ENCODE assay signal across 10 cellular contexts in the genomic region with DNA sequence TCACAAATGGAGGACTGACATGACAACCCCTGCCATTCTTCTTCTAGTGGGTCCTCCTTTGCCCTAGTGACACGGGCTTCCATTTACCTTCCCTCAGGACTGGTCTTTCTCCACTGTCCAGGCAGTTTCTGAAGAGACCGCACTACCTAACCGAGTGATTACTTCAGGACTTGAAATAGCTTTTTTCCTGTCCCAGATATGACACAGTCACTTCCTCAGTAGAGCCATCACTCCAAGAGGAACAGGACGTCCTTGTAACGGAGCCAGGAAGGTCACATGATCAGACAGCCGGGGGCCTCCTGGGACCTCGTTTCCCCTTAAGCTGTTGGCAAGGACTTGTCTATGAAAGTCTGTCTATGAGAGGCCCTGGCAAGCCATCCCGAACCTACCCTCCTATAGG.
DNase-seq lines count a peak whose midpoint lies in the region; ATAC-seq, FAIRE-seq and TF ChIP-seq lines count a peak whose summit lies in the region.
"Had no signal": no experiment of that assay in that cellular context is flagged by ENCODE, and none has a peak within 500 bp of the region (broad histone marks: within the 10 kb centered on the region; RNA-seq: fewer than 3 reads in every experiment).

No MANE protein-coding gene starts in this region.

- no peaks in the 10 kb centered on the region for H3K79me2 ChIP-seq in Karpas-422 (ENCODE audit: low read length)
- no peaks in the 10 kb centered on the region for H3K79me2 ChIP-seq in K562 (ENCODE audit: control insufficient read depth, insufficient read depth, low read length)
- no peaks in the 10 kb centered on the region for H3K79me2 ChIP-seq in GM23248 (ENCODE audit: insufficient read depth)

- in situ Hi-C loops in K562 (cut with MboI) (no loop called here), GM23248 (cut with MboI) (no loop called here)

- H3K4me3 ChIP-seq in Karpas-422 (ENCODE audit: low read length) (no peak overlapping the region), K562 (no peak overlapping the region), skin epidermis (no peak overlapping the region), GM23248 (no peak overlapping the region)

- peaks cover 39% of the 10 kb centered on the region for H3F3A ChIP-seq in GM23248 (ENCODE audit: insufficient read depth)

- no peak for TF ChIP-seq CTCF in K562 (IDR thresholded peaks at IDR 0.05 in 2 of 3, conservative IDR thresholded peaks at IDR 0.05 in 1 of 3; ENCODE audit: insufficient read depth in 2 of 3, low read depth in 1 of 3, low read length in 3 of 3)

- H3K4me2 ChIP-seq in Karpas-422 (ENCODE audit: low read depth, low read length, poor library complexity, severe bottlenecking), result no peak overlapping the region
- peak overlapping the region; percentile 46 for H3K4me2 ChIP-seq in K562 (ENCODE audit: insufficient read depth, low read length)
- no peak overlapping the region for H3K4me2 ChIP-seq in GM23248 (ENCODE audit: unreplicated experiment)

- no TSS peak for BruUV-seq in K562 (replicated peaks; lab: Mats Ljungman, UMichigan)

- TF ChIP-seq POLR2A in K562 (conservative IDR thresholded peaks at IDR 0.05), result no peak
- TF ChIP-seq POLR2A in H54 (IDR thresholded peaks at IDR 0.05; ENCODE audit: low read depth, low read length), result no peak

- H3K9me3 ChIP-seq in Karpas-422 (ENCODE audit: low read length) (no peaks in the 10 kb centered on the region), K562 (replicated peaks; ENCODE audit: control insufficient read depth, insufficient read depth, low read depth, low read length) (no peaks in the 10 kb centered on the region), GM23248 (ENCODE audit: low read depth) (no peaks in the 10 kb centered on the region)

- H3K4me1 ChIP-seq in Karpas-422 (ENCODE audit: low read length) (peaks cover 6% of the 10 kb centered on the region; the same call in 1 of the 2 replicates), K562 (replicated peaks in 1 of 2; ENCODE audit: control insufficient read depth in 2 of 2, insufficient read depth in 2 of 2, low read length in 2 of 2) (peaks cover 0 to 3% of the 10 kb centered on the region in 2 experiments; a peak in 2 of 5 replicates), GM23248 (ENCODE audit: insufficient read depth) (peaks cover 33% of the 10 kb centered on the region)

- H3K36me3 ChIP-seq in Karpas-422 (ENCODE audit: insufficient read depth, low read length) (no peaks in the 10 kb centered on the region), K562 (ENCODE audit: control insufficient read depth, insufficient read depth, low read length) (no peaks in the 10 kb centered on the region), GM23248 (ENCODE audit: low read depth) (no peaks in the 10 kb centered on the region)

- H4K20me1 ChIP-seq in Karpas-422 (ENCODE audit: insufficient read depth, low read depth, low read length) (no peaks in the 10 kb centered on the region), K562 (replicated peaks; ENCODE audit: control insufficient read depth, insufficient read depth, low read length) (no peaks in the 10 kb centered on the region), GM23248 (ENCODE audit: insufficient read depth) (no peaks in the 10 kb centered on the region)

- no peaks in the 10 kb centered on the region for H3K9me2 ChIP-seq in Karpas-422 (replicated peaks; ENCODE audit: insufficient read depth, low read length)
- H3K9me2 ChIP-seq in GM23248 (ENCODE audit: insufficient read depth), result no peaks in the 10 kb centered on the region

- POLR2A ChIA-PET in K562 (lab: Yijun Ruan, JAX), result interaction anchor here (0.5 kb wide), 1 partner anchor 1125 kb away, joined by 3 read pairs; no protein-coding TSS in a partner anchor

- ATAC-seq in K562, result no peak
- ATAC-seq: Panc1 had no signal

- H3K9ac ChIP-seq in Karpas-422 (ENCODE audit: low read length) (no peak overlapping the region), K562 (ENCODE audit: insufficient read depth in 1 of 2, low read depth in 2 of 2, low read length in 2 of 2) (no peak overlapping the region), GM23248 (no peak overlapping the region)

- no peak for FAIRE-seq in K562 (lab: Jason Lieb, UNC)
- FAIRE-seq in H54 (lab: Jason Lieb, UNC), result no peak
- no peak for FAIRE-seq in RCC 7860 (lab: Jason Lieb, UNC)
- FAIRE-seq: endometrium had no signal

- H2AFZ ChIP-seq in Karpas-422 (ENCODE audit: low read length) (no peak overlapping the region), K562 (ENCODE audit: low read depth, low read length) (peak overlapping the region; percentile 84), GM23248 (no peak overlapping the region)

- DNase-seq in Karpas-422 (peak; percentile 48), K562 (ENCODE audit: extremely low read depth in 1 of 4, low spot score in 3 of 4) (no peak), inferior parietal cortex (ENCODE audit: extremely low spot score) (peak; percentile 44), H54 (ENCODE audit: insufficient read length, low spot score) (no peak), RCC 7860 (ENCODE audit: low spot score) (no peak), GM23248 (no peak)
- no peak for DNase-seq in effector CD8-positive, alpha-beta T cell (lab: John Stamatoyannopoulos, UW)

- TF ChIP-seq EP300 in K562 (IDR thresholded peaks at IDR 0.05; ENCODE audit: low read length), result no peak

- intact Hi-C loops in K562 (cut with micrococcal nuclease), result no loop called here

- H3K9me1 ChIP-seq in K562 (ENCODE audit: control insufficient read depth, insufficient read depth, low read length), result no peaks in the 10 kb centered on the region

- WGBS in K562 (ENCODE audit: insufficient coverage, low coverage, missing lambda C conversion rate), result 13% methylated on average over 7 of the region's 8 CpGs
- 51 to 54% methylated on average over 8 of the region's 8 CpGs for WGBS in GM23248 (ENCODE audit: low coverage in 1 of 2, low lambda C conversion rate in 2 of 2, missing lambda C conversion rate in 2 of 2), 2 experiments

- no peak overlapping the region for H3K27ac ChIP-seq in Karpas-422 (ENCODE audit: low read length)
- no peak overlapping the region for H3K27ac ChIP-seq in K562 (ENCODE audit: extremely low read depth, low read depth, low read length)
- H3K27ac ChIP-seq in skin epidermis, result peak overlapping the region in 14 of 21 experiments; percentile 8 to 80 (median 59)
- no peak overlapping the region for H3K27ac ChIP-seq in GM23248

- CTCF ChIA-PET in K562 (lab: Yijun Ruan, JAX; ENCODE audit: low intra/inter-chr PET ratio), result no interaction called here

- no peak for TF ChIP-seq RAD21 in K562 (CRISPR knock-in tag; conservative IDR thresholded peaks at IDR 0.05 in 1 of 2, IDR thresholded peaks at IDR 0.05 in 1 of 2)

- no peaks in the 10 kb centered on the region for H3K27me3 ChIP-seq in Karpas-422 (ENCODE audit: low read length)
- H3K27me3 ChIP-seq in K562 (ENCODE audit: control insufficient read depth in 2 of 2, insufficient read depth in 2 of 2, low read length in 2 of 2), result peaks cover 0 to under 1% of the 10 kb centered on the region in 2 experiments; a peak in 2 of 5 replicates
- no peaks in the 10 kb centered on the region for H3K27me3 ChIP-seq in GM23248 (replicated peaks; ENCODE audit: insufficient read depth)

TF ChIP-seq in K562, 482 proteins besides CTCF, POLR2A, EP300 and RAD21:
- no peak for TF ChIP-seq LEF1 (IDR thresholded peaks at IDR 0.05)
- TF ChIP-seq NFATC3 (IDR thresholded peaks at IDR 0.05), result no peak
- peak; percentile 49; the same call in 1 of the 2 replicates for TF ChIP-seq SPI1 (IDR thresholded peaks at IDR 0.05; ENCODE audit: borderline replicate concordance, low read depth, low read length)
- peak; percentile 44; the same call in 1 of the 2 replicates for TF ChIP-seq ZNF589 (CRISPR knock-in tag; IDR thresholded peaks at IDR 0.05; ENCODE audit: low read depth)
- no peak for TF ChIP-seq TBL1XR1 (IDR thresholded peaks at IDR 0.05; ENCODE audit: low read length in 2 of 2)
- no peak for TF ChIP-seq TAF15 (IDR thresholded peaks at IDR 0.05; ENCODE audit: low read depth, low read length)
- TF ChIP-seq SRSF9 (IDR thresholded peaks at IDR 0.05; ENCODE audit: borderline replicate concordance, low read depth, low read length), result no peak
- TF ChIP-seq TCF3 (CRISPR knock-in tag; IDR thresholded peaks at IDR 0.05), result no peak
- peak; percentile 36; the same call in 1 of the 2 replicates for TF ChIP-seq TOE1 (IDR thresholded peaks at IDR 0.05; ENCODE audit: borderline replicate concordance)
- TF ChIP-seq TOE1 (CRISPR knock-in tag; IDR thresholded peaks at IDR 0.05; ENCODE audit: borderline replicate concordance, low read depth), result no peak
- TF ChIP-seq, protein P1, sequence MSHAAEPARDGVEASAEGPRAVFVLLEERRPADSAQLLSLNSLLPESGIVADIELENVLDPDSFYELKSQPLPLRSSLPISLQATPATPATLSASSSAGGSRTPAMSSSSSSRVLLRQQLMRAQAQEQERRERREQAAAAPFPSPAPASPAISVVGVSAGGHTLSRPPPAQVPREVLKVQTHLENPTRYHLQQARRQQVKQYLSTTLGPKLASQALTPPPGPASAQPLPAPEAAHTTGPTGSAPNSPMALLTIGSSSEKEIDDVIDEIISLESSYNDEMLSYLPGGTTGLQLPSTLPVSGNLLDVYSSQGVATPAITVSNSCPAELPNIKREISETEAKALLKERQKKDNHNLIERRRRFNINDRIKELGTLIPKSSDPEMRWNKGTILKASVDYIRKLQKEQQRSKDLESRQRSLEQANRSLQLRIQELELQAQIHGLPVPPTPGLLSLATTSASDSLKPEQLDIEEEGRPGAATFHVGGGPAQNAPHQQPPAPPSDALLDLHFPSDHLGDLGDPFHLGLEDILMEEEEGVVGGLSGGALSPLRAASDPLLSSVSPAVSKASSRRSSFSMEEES (CRISPR knock-in tag; IDR thresholded peaks at IDR 0.05), result peak; percentile 93
- TF ChIP-seq PHF21A (IDR thresholded peaks at IDR 0.05; ENCODE audit: borderline replicate concordance, low read depth), result no peak
- TF ChIP-seq ESRRA (IDR thresholded peaks at IDR 0.05; ENCODE audit: borderline replicate concordance, low read depth), result 0 out of 2 replicates have a peak, but pooled peaks have one; percentile 18
- no peak for TF ChIP-seq PML (IDR thresholded peaks at IDR 0.05; ENCODE audit: low read length)
- peak; percentile 38; the same call in 1 of the 2 replicates for TF ChIP-seq RAD51 (IDR thresholded peaks at IDR 0.05; ENCODE audit: borderline replicate concordance, low read depth)
- TF ChIP-seq, protein P2, sequence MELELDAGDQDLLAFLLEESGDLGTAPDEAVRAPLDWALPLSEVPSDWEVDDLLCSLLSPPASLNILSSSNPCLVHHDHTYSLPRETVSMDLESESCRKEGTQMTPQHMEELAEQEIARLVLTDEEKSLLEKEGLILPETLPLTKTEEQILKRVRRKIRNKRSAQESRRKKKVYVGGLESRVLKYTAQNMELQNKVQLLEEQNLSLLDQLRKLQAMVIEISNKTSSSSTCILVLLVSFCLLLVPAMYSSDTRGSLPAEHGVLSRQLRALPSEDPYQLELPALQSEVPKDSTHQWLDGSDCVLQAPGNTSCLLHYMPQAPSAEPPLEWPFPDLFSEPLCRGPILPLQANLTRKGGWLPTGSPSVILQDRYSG (tag; conservative IDR thresholded peaks at IDR 0.05; ENCODE audit: low read depth), result no peak
- no peak for TF ChIP-seq GATA2 (CRISPR knock-in tag; IDR thresholded peaks at IDR 0.05)

Comparison
In these comparisons a context has a peak if more than half of its experiments do, and no peak if none do; other contexts are left out.
1. DNase-seq: peak in Karpas-422 (single experiment) and inferior parietal cortex (single experiment); none in K562 (0 of 4), H54 (single experiment), RCC 7860 (single experiment), effector CD8-positive, alpha-beta T cell (single experiment) and GM23248 (single experiment).
2. H3K27ac ChIP-seq: peak in skin epidermis (14 of 21); none in Karpas-422 (single experiment), K562 (single experiment) and GM23248 (single experiment).